ENCODE assay signal across 8 cellular contexts in the genomic region with DNA sequence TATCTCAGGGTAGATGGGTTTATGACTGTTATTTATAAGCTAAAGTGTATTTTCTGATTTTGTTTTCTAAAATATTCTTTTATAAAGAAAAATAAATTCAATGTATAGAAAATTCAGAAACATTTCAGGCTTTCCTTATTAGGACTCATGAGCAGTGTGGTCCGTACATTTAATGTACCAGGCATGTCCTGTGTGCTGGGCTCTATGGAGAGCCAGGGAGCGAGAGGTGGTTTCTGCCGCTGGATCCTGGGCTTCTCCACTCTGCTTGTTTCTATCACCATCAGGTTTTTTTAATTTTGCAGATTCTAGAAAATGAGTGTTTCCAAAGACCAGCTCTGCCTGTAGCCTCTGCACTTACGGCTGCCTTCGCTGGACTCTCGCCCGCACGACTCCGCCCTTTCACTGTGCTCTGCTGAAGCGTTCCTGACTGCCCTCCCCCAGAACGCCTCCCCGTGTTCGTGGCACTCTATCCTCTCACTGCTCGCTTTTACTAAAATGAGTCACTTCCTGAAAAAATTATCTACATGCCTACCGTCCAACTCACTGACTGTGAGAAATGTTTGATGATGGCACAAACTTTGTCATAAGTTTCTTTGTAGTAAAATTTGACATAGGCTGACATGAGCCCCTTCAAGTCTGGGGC.
A peak's percentile ranks its signal among the peaks of the same experiment; 100 is the strongest.
DNase-seq lines count a peak whose midpoint lies in the region; ATAC-seq, FAIRE-seq and TF ChIP-seq lines count a peak whose summit lies in the region.

No MANE protein-coding gene starts in this region.

- H3K36me3 ChIP-seq in naive thymus-derived CD4-positive, alpha-beta T cell (ENCODE audit: control insufficient read depth in 2 of 3, insufficient read depth in 3 of 3, low read length in 3 of 3): peaks cover 0 to 9% (median 0%) of the 10 kb centered on the region in 3 experiments
- H3K36me3 ChIP-seq in vagina: peaks cover 0 to 17% of the 10 kb centered on the region in 2 donors

- peak overlapping the region in 4 of 9 donors; percentile 28 to 76 (median 64) for H3K27ac Mint-ChIP-seq in naive thymus-derived CD4-positive, alpha-beta T cell

- intact Hi-C loops in naive thymus-derived CD4-positive, alpha-beta T cell (cut with micrococcal nuclease): no loop called here
- intact Hi-C loops in vagina (cut with DNase I): no loop called here

- ATAC-seq in GM19438 (IDR thresholded peaks at IDR 0.05; ENCODE audit: low read depth, unreplicated experiment) (peak; percentile 94), HG03520 (IDR thresholded peaks at IDR 0.05; ENCODE audit: unreplicated experiment) (peak; percentile 92)
- ATAC-seq in naive thymus-derived CD4-positive, alpha-beta T cell: peak; percentile 92

- DNase-seq in AG09309 (ENCODE audit: low read depth): peak; percentile 94
- DNase-seq in naive thymus-derived CD4-positive, alpha-beta T cell: peak in 1 of 9 donors; percentile 28
- peak; percentile 88 to 90 for DNase-seq in vagina (ENCODE audit: extremely low spot score in 2 of 2)
- DNase-seq in NCI-H187 (lab: John Stamatoyannopoulos, UW): no peak

- TF ChIP-seq POLR2A in vagina (IDR thresholded peaks at IDR 0.05): no peak

- no peaks in the 10 kb centered on the region for H3K9me3 ChIP-seq in naive thymus-derived CD4-positive, alpha-beta T cell (ENCODE audit: control insufficient read depth in 2 of 3, low read length in 3 of 3)
- H3K9me3 ChIP-seq in vagina: no peaks in the 10 kb centered on the region

- H3K4me3 ChIP-seq in AG09309 (ENCODE audit: control insufficient read depth, low read depth, low read length): peak overlapping the region; percentile 18
- peak overlapping the region; percentile 24 for H3K4me3 ChIP-seq in WI38 (ENCODE audit: low read depth, low read length)
- peak overlapping the region; percentile 28 for H3K4me3 ChIP-seq in naive thymus-derived CD4-positive, alpha-beta T cell (ENCODE audit: low read length)
- H3K4me3 ChIP-seq in vagina: no peak overlapping the region

- no peaks in the 10 kb centered on the region for H3K9me3 Mint-ChIP-seq in naive thymus-derived CD4-positive, alpha-beta T cell

- CTCF ChIA-PET in naive thymus-derived CD4-positive, alpha-beta T cell (lab: Charles Lee): no interaction called here

- H3K36me3 Mint-ChIP-seq in naive thymus-derived CD4-positive, alpha-beta T cell: peaks cover 3 to 24% (median 8%) of the 10 kb centered on the region in 5 donors

- H3K27ac ChIP-seq in naive thymus-derived CD4-positive, alpha-beta T cell (ENCODE audit: low read depth, low read length): no peak overlapping the region
- peak overlapping the region; percentile 60 for H3K27ac ChIP-seq in vagina

- peak overlapping the region in 8 of 10 donors; percentile 24 to 79 (median 46) for H3K4me3 Mint-ChIP-seq in naive thymus-derived CD4-positive, alpha-beta T cell

- POLR2A ChIA-PET in naive thymus-derived CD4-positive, alpha-beta T cell (lab: Charles Lee): no interaction called here

- no peaks in the 10 kb centered on the region for H3K27me3 ChIP-seq in naive thymus-derived CD4-positive, alpha-beta T cell (ENCODE audit: control insufficient read depth in 2 of 2, insufficient read depth in 2 of 2, low read length in 2 of 2)
- H3K27me3 ChIP-seq in vagina: no peaks in the 10 kb centered on the region

- TF ChIP-seq CTCF in AG09309 (IDR thresholded peaks at IDR 0.05; ENCODE audit: control insufficient read depth, insufficient read depth, low read depth, low read length, missing control alignments) (no peak), WI38 (IDR thresholded peaks at IDR 0.05; ENCODE audit: low read depth, low read length) (no peak), vagina (IDR thresholded peaks at IDR 0.05) (no peak)

- H3K4me1 Mint-ChIP-seq in naive thymus-derived CD4-positive, alpha-beta T cell: peaks cover 7 to 16% (median 10%) of the 10 kb centered on the region in 7 donors

- peak; percentile 80 for FAIRE-seq in endometrium (lab: Jason Lieb, UNC)

- H3K27me3 Mint-ChIP-seq in naive thymus-derived CD4-positive, alpha-beta T cell: peaks cover 0 to 4% (median 0%) of the 10 kb centered on the region in 5 donors

- peaks cover 0 to 5% of the 10 kb centered on the region in 2 donors for H3K4me1 ChIP-seq in naive thymus-derived CD4-positive, alpha-beta T cell (ENCODE audit: control insufficient read depth in 2 of 2, insufficient read depth in 2 of 2, low read length in 2 of 2)
- peaks cover 4% of the 10 kb centered on the region for H3K4me1 ChIP-seq in vagina

Comparison
In these comparisons a context has a peak if more than half of its experiments do, and no peak if none do; other contexts are left out.
1. DNase-seq: peak in AG09309 (single experiment) and vagina (2 of 2); none in NCI-H187 (0 of 2).
2. H3K4me3 ChIP-seq: peak in AG09309 (single experiment), WI38 (single experiment) and naive thymus-derived CD4-positive, alpha-beta T cell (single experiment); none in vagina (0 of 2).
3. Peak in every context shown above with its lines, with median percentiles within 50 percentile points of each other: ATAC-seq.